Comparison of ENCODE assay signal across 11 cellular contexts in the genomic region with DNA sequence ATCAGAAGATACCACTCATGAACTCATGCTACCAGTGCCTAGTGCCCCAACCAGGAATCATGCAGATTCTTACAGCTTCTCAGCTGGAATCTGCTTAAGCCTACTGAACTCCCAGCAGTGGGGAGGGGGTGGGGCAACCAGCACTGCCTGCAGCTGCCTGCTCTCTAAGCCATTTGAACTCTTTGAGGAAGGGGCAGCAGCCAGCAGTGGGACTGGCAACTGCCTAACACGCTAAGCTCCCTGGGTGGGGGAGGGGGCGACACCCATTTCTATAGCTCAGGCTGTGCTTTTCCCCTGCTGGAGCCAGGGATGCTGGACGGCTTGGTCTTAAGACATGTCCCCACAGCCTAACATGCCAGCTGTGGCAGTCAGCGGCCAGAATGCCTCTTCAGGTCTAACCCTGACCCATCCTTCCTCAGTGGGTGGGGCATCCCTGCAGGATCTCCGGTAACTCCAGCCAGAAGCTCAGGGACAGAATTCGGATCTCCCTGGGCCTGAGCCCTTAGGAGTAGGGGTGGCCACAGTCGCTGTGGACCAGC.
"Had no signal": no experiment of that assay in that cellular context is flagged by ENCODE, and none has a peak within 500 bp of the region (broad histone marks: within the 10 kb centered on the region; RNA-seq: fewer than 3 reads in every experiment).

No MANE protein-coding gene starts in this region.

- H3K27ac ChIP-seq: esophagus squamous epithelium, left lung, pancreas had no signal

- H3K9me3 ChIP-seq: pancreas had no signal

- DNase-seq: activated CD4-positive, alpha-beta T cell treated with anti-CD3 and anti-CD28 coated beads for 36 hours; activated CD4-positive, alpha-beta T cell treated with anti-CD3 and anti-CD28 coated beads, Interleukin-2, amount 50 U/mL, for 48 hours; cerebellar nuclear complex; effector CD8-positive, alpha-beta T cell; esophagus squamous epithelium; hippocampal formation; stimulated activated naive B cell treated with anti-CD40 and anti-IgM and Interleukin-4, amounts not matched to agents 10 μg/mL and 1 μg/mL and 100 μg/mL, for 72 hours; T-helper 17 cell had no signal

- H3K4me1 ChIP-seq: esophagus squamous epithelium, left lung, pancreas had no signal

- H3K4me3 ChIP-seq: esophagus squamous epithelium, left lung, pancreas had no signal

- H3K27me3 ChIP-seq: esophagus squamous epithelium, left lung, pancreas had no signal

- H3K36me3 ChIP-seq: esophagus squamous epithelium, left lung, pancreas had no signal

- ATAC-seq: activated CD4-positive, alpha-beta T cell treated with anti-CD3 and anti-CD28 coated beads for 36 hours; left lung; pancreas; sciatic nerve; stimulated activated naive B cell treated with anti-CD40 and anti-IgM and Interleukin-4, amounts not matched to agents 10 μg/mL and 1 μg/mL and 100 μg/mL, for 72 hours; T-helper 17 cell had no signal
